Comparison of ENCODE assay signal across 11 cellular contexts in genomic region chr17:20059728-20060188, GRCh38. TPM values are rescaled to one million over a fixed set of nuclear protein-coding genes. Genes with fewer than 3 reads are reported as not detected.
DNase-seq lines count a peak whose midpoint lies in the region; ATAC-seq and TF ChIP-seq lines count a peak whose summit lies in the region.
"Had no signal": no experiment of that assay in that cellular context is flagged by ENCODE, and none has a peak within 500 bp of the region (broad histone marks: within the 10 kb centered on the region; RNA-seq: fewer than 3 reads in every experiment).

No MANE protein-coding gene starts in this region.

- H3K27ac Mint-ChIP-seq in GM23338: no peak overlapping the region

- no peak for TF ChIP-seq POLR2A in tibial nerve (IDR thresholded peaks at IDR 0.05)

- H3K27me3 Mint-ChIP-seq in GM23338 (ENCODE audit: insufficient read depth, low read depth, poor library complexity): no peaks in the 10 kb centered on the region

- H3K27ac ChIP-seq in tibial nerve (no peak overlapping the region), GM23338 (ENCODE audit: low read depth) (no peak overlapping the region)

- H3F3A ChIP-seq in GM23338 (replicated peaks; ENCODE audit: low read depth): no peaks in the 10 kb centered on the region

- in situ Hi-C loops in GM13977 (cut with MboI; ENCODE audit: low pct_unique_long_range_greater_than_20kb, low sequenced_read_pairs, unreplicated experiment): no loop called here

- H3K4me1 Mint-ChIP-seq in GM23338: peaks cover 13% of the 10 kb centered on the region

- H3K4me3 Mint-ChIP-seq in GM23338: no peak overlapping the region

- no peak overlapping the region for H3K4me2 ChIP-seq in GM23338

- no peaks in the 10 kb centered on the region for H3K9me3 Mint-ChIP-seq in GM23338

- ATAC-seq in HG02973 (IDR thresholded peaks at IDR 0.05; ENCODE audit: unreplicated experiment): peak; percentile 61
- ATAC-seq in GM23338: no peak

- H3K27me3 ChIP-seq in tibial nerve (no peaks in the 10 kb centered on the region), GM23338 (ENCODE audit: insufficient read depth) (no peaks in the 10 kb centered on the region)

- TF ChIP-seq EP300 in tibial nerve (IDR thresholded peaks at IDR 0.05): no peak

- no peaks in the 10 kb centered on the region for H3K9me2 ChIP-seq in GM23338 (ENCODE audit: insufficient read depth)

- H4K20me1 ChIP-seq in GM23338 (replicated peaks; ENCODE audit: insufficient read depth): no peaks in the 10 kb centered on the region

- H3K36me3 ChIP-seq in tibial nerve (no peaks in the 10 kb centered on the region), GM23338 (ENCODE audit: insufficient read depth) (no peaks in the 10 kb centered on the region)

- no peaks in the 10 kb centered on the region for H3K36me3 Mint-ChIP-seq in GM23338 (ENCODE audit: low read depth)

- no peaks in the 10 kb centered on the region for H3K79me2 ChIP-seq in GM23338 (replicated peaks; ENCODE audit: insufficient read depth)

- H3K4me3 ChIP-seq in tibial nerve (no peak overlapping the region), GM23338 (no peak overlapping the region)

- no peak for TF ChIP-seq CTCF in tibial nerve (IDR thresholded peaks at IDR 0.05)
- no peak for TF ChIP-seq CTCF in GM13977 (IDR thresholded peaks at IDR 0.05; ENCODE audit: extremely low read depth, insufficient read depth, missing control alignments)
- no peak for TF ChIP-seq CTCF in GM23338 (conservative IDR thresholded peaks at IDR 0.05; ENCODE audit: low read depth in 2 of 2)

- 76 to 77% methylated on average over 3 of the region's 3 CpGs for WGBS in tibial nerve, 2 donors

- H3K4me1 ChIP-seq in tibial nerve (peaks cover 0 to 25% (median 16%) of the 10 kb centered on the region in 4 donors), GM23338 (ENCODE audit: insufficient read depth) (peaks cover 14% of the 10 kb centered on the region; the same call in 1 of the 2 replicates)

- H3K9me3 ChIP-seq in tibial nerve: no peaks in the 10 kb centered on the region

- DNase-seq in NCI-H345 (lab: John Stamatoyannopoulos, UW): peak; percentile 43
- DNase-seq in NCI-H345 treated with DMSO at 0.1 percent for 48 hours (lab: John Stamatoyannopoulos, UW; ENCODE audit: unreplicated experiment): no peak
- peak; percentile 67 for DNase-seq in RPMI8226
- DNase-seq in renal cortical epithelial cell (ENCODE audit: low read depth): peak; percentile 70
- DNase-seq in tibial nerve (ENCODE audit: low spot score in 2 of 2): no peak
- DNase-seq in GM13977 (ENCODE audit: low spot score): no peak
- DNase-seq in GM23338 (ENCODE audit: low spot score): no peak
- DNase-seq: activated CD4-positive, alpha-beta T cell treated with anti-CD3 and anti-CD28 coated beads for 1 hour; anterior cingulate cortex; NCI-H526 had no signal

- H2AFZ ChIP-seq in GM23338: no peak overlapping the region

TF ChIP-seq in GM23338, 12 proteins besides CTCF, POLR2A, EP300 and RAD21:
- TF ChIP-seq ZNF331 (CRISPR knock-in tag; IDR thresholded peaks at IDR 0.05; ENCODE audit: low read depth) (no peak), EZH2 (IDR thresholded peaks at IDR 0.05; ENCODE audit: low read depth, unreplicated experiment) (no peak), NANOG (IDR thresholded peaks at IDR 0.05; ENCODE audit: borderline replicate concordance) (no peak), CREB1 (CRISPR knock-in tag; IDR thresholded peaks at IDR 0.05; ENCODE audit: low read depth) (no peak), ZNF114 (CRISPR knock-in tag; IDR thresholded peaks at IDR 0.05) (no peak), EZH2phosphoT487 (IDR thresholded peaks at IDR 0.05; ENCODE audit: unreplicated experiment) (no peak), JUNB (IDR thresholded peaks at IDR 0.05; ENCODE audit: unreplicated experiment) (no peak), POLR2AphosphoS5 (IDR thresholded peaks at IDR 0.05; ENCODE audit: low read depth) (no peak)
- TF ChIP-seq, protein P1, sequence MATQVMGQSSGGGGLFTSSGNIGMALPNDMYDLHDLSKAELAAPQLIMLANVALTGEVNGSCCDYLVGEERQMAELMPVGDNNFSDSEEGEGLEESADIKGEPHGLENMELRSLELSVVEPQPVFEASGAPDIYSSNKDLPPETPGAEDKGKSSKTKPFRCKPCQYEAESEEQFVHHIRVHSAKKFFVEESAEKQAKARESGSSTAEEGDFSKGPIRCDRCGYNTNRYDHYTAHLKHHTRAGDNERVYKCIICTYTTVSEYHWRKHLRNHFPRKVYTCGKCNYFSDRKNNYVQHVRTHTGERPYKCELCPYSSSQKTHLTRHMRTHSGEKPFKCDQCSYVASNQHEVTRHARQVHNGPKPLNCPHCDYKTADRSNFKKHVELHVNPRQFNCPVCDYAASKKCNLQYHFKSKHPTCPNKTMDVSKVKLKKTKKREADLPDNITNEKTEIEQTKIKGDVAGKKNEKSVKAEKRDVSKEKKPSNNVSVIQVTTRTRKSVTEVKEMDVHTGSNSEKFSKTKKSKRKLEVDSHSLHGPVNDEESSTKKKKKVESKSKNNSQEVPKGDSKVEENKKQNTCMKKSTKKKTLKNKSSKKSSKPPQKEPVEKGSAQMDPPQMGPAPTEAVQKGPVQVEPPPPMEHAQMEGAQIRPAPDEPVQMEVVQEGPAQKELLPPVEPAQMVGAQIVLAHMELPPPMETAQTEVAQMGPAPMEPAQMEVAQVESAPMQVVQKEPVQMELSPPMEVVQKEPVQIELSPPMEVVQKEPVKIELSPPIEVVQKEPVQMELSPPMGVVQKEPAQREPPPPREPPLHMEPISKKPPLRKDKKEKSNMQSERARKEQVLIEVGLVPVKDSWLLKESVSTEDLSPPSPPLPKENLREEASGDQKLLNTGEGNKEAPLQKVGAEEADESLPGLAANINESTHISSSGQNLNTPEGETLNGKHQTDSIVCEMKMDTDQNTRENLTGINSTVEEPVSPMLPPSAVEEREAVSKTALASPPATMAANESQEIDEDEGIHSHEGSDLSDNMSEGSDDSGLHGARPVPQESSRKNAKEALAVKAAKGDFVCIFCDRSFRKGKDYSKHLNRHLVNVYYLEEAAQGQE (IDR thresholded peaks at IDR 0.05; ENCODE audit: unreplicated experiment): no peak
TF ChIP-seq in GM23338: peak in this region for 0.

RNA-seq across cellular contexts. Expression of gene SPECC1, which starts 50.6 kb away (rescaled TPM):
- total RNA-seq in renal cortical epithelial cell (88.7 and 144 TPM in 2 replicates), tibial nerve (100 to 1,000 TPM in 2 of 4 donors, 10 to 100 TPM in 2; 63.2 to 139 (median 98.1) TPM)
- total RNA-seq in GM23338 (2014; rRNA removed; shearing (Covaris generic)): 89.8 and 101 TPM in 2 replicates
- polyA plus RNA-seq in GM23338 (2016; fragmentation: Nextera tagmentation; extraction: Ambion mirVana): 41.5 and 42.6 TPM in 2 replicates

Comparison
In these comparisons a context has a peak if more than half of its experiments do, and no peak if none do; other contexts are left out.
1. DNase-seq: peak in NCI-H345 (single experiment), RPMI8226 (single experiment) and renal cortical epithelial cell (single experiment); none in NCI-H345 treated with DMSO at 0.1 percent for 48 hours (single experiment), tibial nerve (0 of 2), GM13977 (single experiment) and GM23338 (single experiment).